ENCODE assay signal across 2 cellular contexts in genomic region chr2:99677814-99678213, GRCh38.
TF ChIP-seq lines count a peak whose summit lies in the region.

No MANE protein-coding gene starts in this region.

TF ChIP-seq in GM23338, 12 proteins besides CTCF, POLR2A, EP300 and RAD21:
- TF ChIP-seq ZNF331 (CRISPR knock-in tag; IDR thresholded peaks at IDR 0.05; ENCODE audit: low read depth) (no peak), CREB1 (CRISPR knock-in tag; IDR thresholded peaks at IDR 0.05; ENCODE audit: low read depth) (no peak)

TF ChIP-seq in H1, 55 proteins besides CTCF, POLR2A, EP300 and RAD21:
- TF ChIP-seq YY1 (IDR thresholded peaks at IDR 0.05; ENCODE audit: low read depth, low read length) (no peak), SAP30 (IDR thresholded peaks at IDR 0.05; ENCODE audit: insufficient read depth, insufficient replicate concordance, low read length) (no peak), CBX8 (IDR thresholded peaks at IDR 0.05; ENCODE audit: borderline replicate concordance, low read depth, low read length) (no peak), POLR2AphosphoS5 (IDR thresholded peaks at IDR 0.05; ENCODE audit: low read depth, low read length) (no peak), HDAC6 (IDR thresholded peaks at IDR 0.05; ENCODE audit: low read depth, low read length) (no peak), GABPA (IDR thresholded peaks at IDR 0.05; ENCODE audit: borderline replicate concordance, insufficient read depth, low read length) (no peak), CTBP2 (IDR thresholded peaks at IDR 0.05; ENCODE audit: borderline replicate concordance, insufficient read depth, insufficient read length, low read length) (no peak), SP1 (IDR thresholded peaks at IDR 0.05; ENCODE audit: low read depth, low read length) (no peak), RBBP5 (IDR thresholded peaks at IDR 0.05; ENCODE audit: borderline replicate concordance, low read depth, low read length) (no peak), USF2 (IDR thresholded peaks at IDR 0.05; ENCODE audit: low read length) (no peak)
TF ChIP-seq in H1: peak in this region for 0.
